13 cellular contexts compared by ENCODE assay signal in genomic region chr17:74771319-74771914, GRCh38. TPM values are rescaled to one million over a fixed set of nuclear protein-coding genes. Genes with fewer than 3 reads are reported as not detected.
A peak's percentile ranks its signal among the peaks of the same experiment; 100 is the strongest.
DNase-seq lines count a peak whose midpoint lies in the region; ATAC-seq and TF ChIP-seq lines count a peak whose summit lies in the region.
"Had no signal": no experiment of that assay in that cellular context is flagged by ENCODE, and none has a peak within 500 bp of the region (broad histone marks: within the 10 kb centered on the region; RNA-seq: fewer than 3 reads in every experiment).

No MANE protein-coding gene starts in this region.

- TF ChIP-seq CTCF in KMS-11 (conservative IDR thresholded peaks at IDR 0.05; ENCODE audit: low read depth, low read length), result no peak
- TF ChIP-seq CTCF in neural crest cell (conservative IDR thresholded peaks at IDR 0.05), result no peak

- no peak overlapping the region for H3K4me2 ChIP-seq in KMS-11

- H3K4me1 Mint-ChIP-seq in CD4-positive, alpha-beta memory T cell, result peaks cover 26 to 69% (median 44%) of the 10 kb centered on the region in 4 donors
- peaks cover 27% of the 10 kb centered on the region for H3K4me1 Mint-ChIP-seq in activated naive CD8-positive, alpha-beta T cell treated with anti-CD3 and anti-CD28 coated beads for 36 hours
- H3K4me1 Mint-ChIP-seq in neural crest cell, result peaks cover 26% of the 10 kb centered on the region
- peaks cover 70% of the 10 kb centered on the region for H3K4me1 Mint-ChIP-seq in stimulated activated naive CD8-positive, alpha-beta T cell treated with anti-CD3 and anti-CD28 coated beads, Interleukin-15, amount 100 ng/mL, for 72 hours

- no peak overlapping the region for H3K27ac ChIP-seq in CD4-positive, alpha-beta memory T cell (ENCODE audit: low read depth, low read length)
- peak overlapping the region; percentile 8; the same call in 1 of the 2 replicates for H3K27ac ChIP-seq in KMS-11

- no peaks in the 10 kb centered on the region for H3K27me3 ChIP-seq in CD4-positive, alpha-beta memory T cell (ENCODE audit: insufficient read depth, low read length)
- H3K27me3 ChIP-seq in KMS-11 (ENCODE audit: insufficient read depth, low read depth), result no peaks in the 10 kb centered on the region

- H2AFZ ChIP-seq in KMS-11 (ENCODE audit: low read depth), result no peak overlapping the region

- CTCF ChIA-PET in CD4-positive, alpha-beta memory T cell (lab: Charles Lee; ENCODE audit: partially characterized antibody), result interaction anchor here (0.7 to 13.9 kb wide), 19 partner anchors 8 to 120 kb away, joined by 3 to 181 read pairs (median 5); partner anchors contain the start of genes FDXR and RAB37

- peaks cover 44% of the 10 kb centered on the region for H3K79me2 ChIP-seq in KMS-11 (ENCODE audit: insufficient read depth, low read depth)

- intact Hi-C loops in CD4-positive, alpha-beta memory T cell (cut with micrococcal nuclease), result no loop called here

- DNase-seq in CD4-positive, alpha-beta memory T cell, result peak in 1 of 5 donors; percentile 32
- DNase-seq in activated naive CD8-positive, alpha-beta T cell treated with anti-CD3 and anti-CD28 coated beads for 36 hours, result no peak
- DNase-seq in neural crest cell (ENCODE audit: low read depth, low spot score), result no peak
- no peak for DNase-seq in GOT3 (lab: John Stamatoyannopoulos, UW)
- DNase-seq in NCI-H510A (lab: John Stamatoyannopoulos, UW), result no peak
- no peak for DNase-seq in stimulated activated naive CD8-positive, alpha-beta T cell treated with anti-CD3 and anti-CD28 coated beads, Interleukin-15, amount 100 ng/mL, for 72 hours
- DNase-seq: NCI-H2081 treated with DMSO at 0.1 percent for 48 hours had no signal

- H3K9me3 ChIP-seq in CD4-positive, alpha-beta memory T cell (ENCODE audit: control insufficient read depth in 1 of 2, low read length in 2 of 2), result no peaks in the 10 kb centered on the region

- peaks cover 0 to 2% (median 0%) of the 10 kb centered on the region in 8 donors for H3K9me3 Mint-ChIP-seq in CD4-positive, alpha-beta memory T cell
- H3K9me3 Mint-ChIP-seq in activated naive CD8-positive, alpha-beta T cell treated with anti-CD3 and anti-CD28 coated beads for 36 hours, result no peaks in the 10 kb centered on the region
- H3K9me3 Mint-ChIP-seq in neural crest cell, result no peaks in the 10 kb centered on the region
- H3K9me3 Mint-ChIP-seq in stimulated activated naive CD8-positive, alpha-beta T cell treated with anti-CD3 and anti-CD28 coated beads, Interleukin-15, amount 100 ng/mL, for 72 hours, result no peaks in the 10 kb centered on the region

- no peak overlapping the region for H3K4me3 ChIP-seq in CD4-positive, alpha-beta memory T cell (ENCODE audit: low read length in 2 of 2)
- H3K4me3 ChIP-seq in KMS-11 (IDR thresholded peaks at IDR 0.05; ENCODE audit: insufficient read depth, low read depth, low read length), result no peak overlapping the region

- peaks cover 26 to 67% of the 10 kb centered on the region in 2 donors for H3K36me3 Mint-ChIP-seq in CD4-positive, alpha-beta memory T cell
- H3K36me3 Mint-ChIP-seq in activated naive CD8-positive, alpha-beta T cell treated with anti-CD3 and anti-CD28 coated beads for 36 hours, result peaks cover 24% of the 10 kb centered on the region
- H3K36me3 Mint-ChIP-seq in neural crest cell (ENCODE audit: low read depth), result peaks cover 15% of the 10 kb centered on the region

- H4K20me1 ChIP-seq in KMS-11 (ENCODE audit: insufficient read depth), result no peaks in the 10 kb centered on the region

- H3K27ac Mint-ChIP-seq in CD4-positive, alpha-beta memory T cell, result peak overlapping the region in 5 of 7 donors; percentile 53 to 91 (median 60)
- peak overlapping the region; percentile 51 for H3K27ac Mint-ChIP-seq in activated naive CD8-positive, alpha-beta T cell treated with anti-CD3 and anti-CD28 coated beads for 36 hours
- H3K27ac Mint-ChIP-seq in neural crest cell (ENCODE audit: unreplicated experiment), result no peak overlapping the region
- peak overlapping the region in 1 of 2 donors; percentile 20 for H3K27ac Mint-ChIP-seq in stimulated activated naive CD8-positive, alpha-beta T cell treated with anti-CD3 and anti-CD28 coated beads, Interleukin-15, amount 100 ng/mL, for 72 hours

- POLR2A ChIA-PET in CD4-positive, alpha-beta memory T cell (lab: Charles Lee; ENCODE audit: partially characterized antibody), result interaction anchor here (1.5 to 17.0 kb wide), 6 partner anchors 9 to 115 kb away, joined by 6 to 489 read pairs (median 26); partner anchors contain the start of genes FDXR, NHERF1 and RAB37

- H3K4me1 ChIP-seq in CD4-positive, alpha-beta memory T cell (ENCODE audit: insufficient read depth, low read length), result peaks cover 32% of the 10 kb centered on the region
- H3K4me1 ChIP-seq in KMS-11 (ENCODE audit: low read depth, poor library complexity, severe bottlenecking), result peaks cover 41% of the 10 kb centered on the region

- H3K9ac ChIP-seq in KMS-11, result no peak overlapping the region

- H3K36me3 ChIP-seq in CD4-positive, alpha-beta memory T cell (ENCODE audit: insufficient read depth, low read length), result peaks cover 72% of the 10 kb centered on the region
- H3K36me3 ChIP-seq in KMS-11 (ENCODE audit: insufficient read depth), result no peaks in the 10 kb centered on the region; the same call in 1 of the 2 replicates

- no peak for ATAC-seq in stimulated activated naive CD8-positive, alpha-beta T cell treated with anti-CD3 and anti-CD28 coated beads, Interleukin-15, amount 100 ng/mL, for 72 hours
- ATAC-seq in HG03175 (IDR thresholded peaks at IDR 0.05; ENCODE audit: unreplicated experiment), result no peak

- no peak overlapping the region for H3K4me3 Mint-ChIP-seq in CD4-positive, alpha-beta memory T cell
- no peak overlapping the region for H3K4me3 Mint-ChIP-seq in activated naive CD8-positive, alpha-beta T cell treated with anti-CD3 and anti-CD28 coated beads for 36 hours
- peak overlapping the region; percentile 34 for H3K4me3 Mint-ChIP-seq in neural crest cell
- no peak overlapping the region for H3K4me3 Mint-ChIP-seq in stimulated activated naive CD8-positive, alpha-beta T cell treated with anti-CD3 and anti-CD28 coated beads, Interleukin-15, amount 100 ng/mL, for 72 hours

- H3K27me3 Mint-ChIP-seq in CD4-positive, alpha-beta memory T cell, result no peaks in the 10 kb centered on the region
- no peaks in the 10 kb centered on the region for H3K27me3 Mint-ChIP-seq in activated naive CD8-positive, alpha-beta T cell treated with anti-CD3 and anti-CD28 coated beads for 36 hours
- H3K27me3 Mint-ChIP-seq in neural crest cell (ENCODE audit: low read depth), result no peaks in the 10 kb centered on the region
- H3K27me3 Mint-ChIP-seq in stimulated activated naive CD8-positive, alpha-beta T cell treated with anti-CD3 and anti-CD28 coated beads, Interleukin-15, amount 100 ng/mL, for 72 hours, result no peaks in the 10 kb centered on the region

RNA-seq across cellular contexts. Expression of gene NAT9, which starts 4.7 kb away (rescaled TPM):
- total RNA-seq in CD4-positive, alpha-beta memory T cell, result 10 to 100 TPM; 60.0 to 70.3 TPM
- 10 to 100 TPM; 11.9 to 19.1 TPM for polyA plus RNA-seq in CD4-positive, alpha-beta memory T cell
- 10 to 100 TPM; 39.9 to 41.6 TPM for total RNA-seq in activated naive CD8-positive, alpha-beta T cell treated with anti-CD3 and anti-CD28 coated beads for 36 hours
- total RNA-seq in neural crest cell, result 66.9 and 67.7 TPM in 2 replicates

RNA-seq across cellular contexts. Expression of gene NHERF1, which starts 23.0 kb away (rescaled TPM):
- total RNA-seq in CD4-positive, alpha-beta memory T cell, result 100 to 1,000 TPM; 202 to 209 TPM
- 100 to 1,000 TPM; 324 to 448 TPM for polyA plus RNA-seq in CD4-positive, alpha-beta memory T cell
- 100 to 1,000 TPM; 124 to 127 TPM for total RNA-seq in activated naive CD8-positive, alpha-beta T cell treated with anti-CD3 and anti-CD28 coated beads for 36 hours
- 51.7 and 52.2 TPM in 2 replicates for total RNA-seq in neural crest cell

RNA-seq across cellular contexts. Expression of gene RAB37, which starts 34.4 kb away (rescaled TPM):
- 10 to 100 TPM; 23.2 to 25.9 TPM for total RNA-seq in CD4-positive, alpha-beta memory T cell
- polyA plus RNA-seq in CD4-positive, alpha-beta memory T cell, result 10 to 100 TPM; 47.8 to 52.3 TPM
- total RNA-seq in activated naive CD8-positive, alpha-beta T cell treated with anti-CD3 and anti-CD28 coated beads for 36 hours, result 1 to 10 TPM; 1.8 TPM
- not detected in 2 replicates for total RNA-seq in neural crest cell
- total RNA-seq: H4, MCF 10A had no signal

RNA-seq across cellular contexts. Expression of gene CD300LF, which starts 58.7 kb away (rescaled TPM):
- under 1 TPM in 1 of 2 experiments, not detected in 1; 0.23 TPM for total RNA-seq in CD4-positive, alpha-beta memory T cell
- polyA plus RNA-seq in CD4-positive, alpha-beta memory T cell, result not detected
- total RNA-seq in activated naive CD8-positive, alpha-beta T cell treated with anti-CD3 and anti-CD28 coated beads for 36 hours, result not detected
- total RNA-seq in neural crest cell, result not detected in 2 replicates
- total RNA-seq: H4, MCF 10A had no signal
- polyA plus RNA-seq: AG04450, BJ had no signal

Comparison
In these comparisons a context has a peak if more than half of its experiments do, and no peak if none do; other contexts are left out.
1. RNA of gene RAB37, which starts 34.4 kb away (total RNA-seq): 23.2 to 25.9 TPM in CD4-positive, alpha-beta memory T cell; 1.8 TPM in activated naive CD8-positive, alpha-beta T cell treated with anti-CD3 and anti-CD28 coated beads for 36 hours and not detected in neural crest cell; every median in the first group is over 4 times any median in the second.